2 cellular contexts compared by ENCODE assay signal in genomic region chr1:23599125-23599524, GRCh38.
TF ChIP-seq lines count a peak whose summit lies in the region.

No MANE protein-coding gene starts in this region.

TF ChIP-seq in IMR-90, 13 proteins besides CTCF, POLR2A, EP300 and RAD21:
- TF ChIP-seq CEBPB (IDR thresholded peaks at IDR 0.05; ENCODE audit: low read depth, low read length) (no peak), MAZ (IDR thresholded peaks at IDR 0.05; ENCODE audit: borderline replicate concordance, low read depth, low read length) (no peak), SMC3 (IDR thresholded peaks at IDR 0.05; ENCODE audit: low read depth, low read length) (no peak)

TF ChIP-seq in GM12891, 5 proteins besides CTCF, POLR2A, EP300 and RAD21:
- TF ChIP-seq PAX5 (IDR thresholded peaks at IDR 0.05; ENCODE audit: insufficient read depth, low read length, severe bottlenecking) (no peak), TAF1 (IDR thresholded peaks at IDR 0.05; ENCODE audit: low read depth, low read length) (no peak), POLR2AphosphoS5 (IDR thresholded peaks at IDR 0.05; ENCODE audit: low read depth, low read length) (no peak), POU2F2 (IDR thresholded peaks at IDR 0.05; ENCODE audit: low read depth, low read length) (no peak), SPI1 (IDR thresholded peaks at IDR 0.05; ENCODE audit: low read depth, low read length) (no peak)
